ENCODE assay signal across 23 cellular contexts in the genomic region with DNA sequence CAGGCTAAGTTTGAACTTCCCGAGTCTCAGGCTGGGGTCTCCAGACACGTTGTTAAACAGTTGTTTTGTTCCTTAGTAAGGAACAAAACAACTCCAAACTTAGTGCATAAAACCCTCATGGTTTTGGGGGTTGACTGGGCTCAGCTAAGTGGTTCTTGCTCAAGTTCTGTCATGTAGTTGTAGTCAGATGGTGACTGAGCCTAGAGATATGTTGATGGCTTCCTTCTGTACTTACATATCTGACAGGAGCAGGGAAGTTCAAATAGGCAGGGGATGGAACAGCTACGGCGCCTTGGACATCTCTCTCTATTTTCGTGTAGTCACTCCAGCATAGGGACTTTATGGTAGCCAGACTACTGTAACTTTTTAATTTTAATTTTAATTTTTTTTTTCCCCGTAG. TPM values are rescaled to one million over a fixed set of nuclear protein-coding genes. Genes with fewer than 3 reads are reported as not detected.
A peak's percentile ranks its signal among the peaks of the same experiment; 100 is the strongest.
DNase-seq lines count a peak whose midpoint lies in the region; ATAC-seq, FAIRE-seq and TF ChIP-seq lines count a peak whose summit lies in the region.
"Had no signal": no experiment of that assay in that cellular context is flagged by ENCODE, and none has a peak within 500 bp of the region (broad histone marks: within the 10 kb centered on the region; RNA-seq: fewer than 3 reads in every experiment).

No MANE protein-coding gene starts in this region.

- no peaks in the 10 kb centered on the region for H3K27me3 ChIP-seq in IMR-90 (ENCODE audit: control insufficient read depth, insufficient read depth, low read length)
- no peaks in the 10 kb centered on the region for H3K27me3 ChIP-seq in bronchial epithelial cell (ENCODE audit: control insufficient read depth, insufficient read depth, low read length)
- H3K27me3 ChIP-seq in foreskin keratinocyte = no peaks in the 10 kb centered on the region

- no peak overlapping the region for H4K5ac ChIP-seq in IMR-90 (ENCODE audit: low read depth, low read length)

- H3K79me1 ChIP-seq in IMR-90 (ENCODE audit: low read depth in 1 of 2, low read length in 2 of 2) = peaks cover 29 to 74% of the 10 kb centered on the region in 2 experiments

- no peak overlapping the region for H2BK5ac ChIP-seq in IMR-90 (ENCODE audit: low read depth, low read length, poor library complexity, severe bottlenecking)

- no peak for FAIRE-seq in bronchial epithelial cell (lab: Jason Lieb, UNC)
- FAIRE-seq: A549, G401.6, GM12892 had no signal

- H3K27ac ChIP-seq in IMR-90 (ENCODE audit: insufficient read depth, low read length) = no peak overlapping the region
- no peak overlapping the region for H3K27ac ChIP-seq in foreskin keratinocyte
- H3K27ac ChIP-seq: A549, PC-9 had no signal

- ATAC-seq in IMR-90 (ENCODE audit: low read depth) = no peak
- ATAC-seq in foreskin keratinocyte = peak; percentile 65
- no peak for ATAC-seq in GM19035 (IDR thresholded peaks at IDR 0.05; ENCODE audit: unreplicated experiment)
- no peak for ATAC-seq in HG03039 (IDR thresholded peaks at IDR 0.05; ENCODE audit: unreplicated experiment)
- ATAC-seq: Right ventricle myocardium inferior, SK-N-SH treated with all-trans-retinoic acid at 6 μM for 48 hours had no signal

- H3K36me3 ChIP-seq in IMR-90 (ENCODE audit: control insufficient read depth, insufficient read depth, low read length) (no peaks in the 10 kb centered on the region), bronchial epithelial cell (ENCODE audit: control insufficient read depth, insufficient read depth, low read length) (no peaks in the 10 kb centered on the region)

- no peak overlapping the region for H3K9ac ChIP-seq in IMR-90 (ENCODE audit: low read depth, low read length)

- no peak overlapping the region for H2AFZ ChIP-seq in IMR-90 (replicated peaks; ENCODE audit: low read length, poor library complexity)
- H2AFZ ChIP-seq: PC-9 had no signal

- H4K8ac ChIP-seq in IMR-90 (ENCODE audit: low read depth in 2 of 2, low read length in 2 of 2) = peak overlapping the region in 1 of 2 experiments; percentile 24; a peak in 1 of 4 replicates

- H3K23ac ChIP-seq in IMR-90 (ENCODE audit: low read depth, low read length) = no peak overlapping the region

- H2AK9ac ChIP-seq in IMR-90 (replicated peaks; ENCODE audit: low read depth, low read length, poor library complexity) = no peak overlapping the region

- WGBS in IMR-90 (ENCODE audit: extremely low coverage in 2 of 2, insufficient read length in 1 of 2), 2 experiments = no CpG with 5 or more reads among the region's 6 CpGs

- intact Hi-C loops in IMR-90 (cut with micrococcal nuclease) = no loop called here

- DNase-seq in AG10803 (ENCODE audit: low read depth) (peak; percentile 29), IMR-90 (peak; percentile 42), bronchial epithelial cell (ENCODE audit: low read depth) (peak; percentile 73), foreskin keratinocyte (peak; percentile 32 to 68), NCI-H1105 (lab: John Stamatoyannopoulos, UW) (no peak), NCI-H2196 treated with DMSO at 0.1 percent for 48 hours (lab: John Stamatoyannopoulos, UW; ENCODE audit: unreplicated experiment) (no peak)
- DNase-seq: AML-193, DMS53, GOT3, Kasumi-1, MV-4-11, NCI-H146, NCI-H2081 treated with DMSO at 0.1 percent for 48 hours, NCI-H345, PC-9 had no signal

- no peak overlapping the region; the same call in 1 of the 2 replicates for H3K14ac ChIP-seq in IMR-90 (replicated peaks; ENCODE audit: low read depth, low read length)

- no peak for TF ChIP-seq POLR2A in IMR-90 (IDR thresholded peaks at IDR 0.05; ENCODE audit: low read depth, low read length)

- peaks cover 3% of the 10 kb centered on the region; the same call in 1 of the 2 replicates for H3K4me1 ChIP-seq in IMR-90 (ENCODE audit: control insufficient read depth, insufficient read depth, low read length)
- H3K4me1 ChIP-seq in foreskin keratinocyte = peaks cover 22% of the 10 kb centered on the region

- H3K4me3 ChIP-seq in AG10803 (ENCODE audit: low read length) (no peak overlapping the region), IMR-90 (ENCODE audit: insufficient read depth, low read depth, low read length) (no peak overlapping the region), bronchial epithelial cell (ENCODE audit: low read depth, low read length) (no peak overlapping the region)
- H3K4me3 ChIP-seq: A549, PC-9 had no signal

- H3K18ac ChIP-seq in IMR-90 (ENCODE audit: low read depth, low read length) = no peak overlapping the region

- POLR2A ChIA-PET in IMR-90 (lab: Charles Lee; ENCODE audit: unreplicated experiment) = no interaction called here

- TF ChIP-seq CTCF in AG10803 (conservative IDR thresholded peaks at IDR 0.05; ENCODE audit: low read length) = no peak
- no peak for TF ChIP-seq CTCF in IMR-90 (conservative IDR thresholded peaks at IDR 0.05; ENCODE audit: low read depth, low read length)
- no peak for TF ChIP-seq CTCF in bronchial epithelial cell (IDR thresholded peaks at IDR 0.05; ENCODE audit: insufficient read depth, low read length, severe bottlenecking)
- TF ChIP-seq CTCF in foreskin keratinocyte (conservative IDR thresholded peaks at IDR 0.05) = no peak

- no peak overlapping the region for H2BK120ac ChIP-seq in IMR-90 (ENCODE audit: low read depth, low read length)

- H3K56ac ChIP-seq in IMR-90 (ENCODE audit: extremely low read depth, insufficient read depth, low read length) = no peak overlapping the region

- H2BK15ac ChIP-seq in IMR-90 (ENCODE audit: low read depth, low read length) = no peak overlapping the region

- no TSS peak for BruUV-seq in IMR-90 (replicated peaks; lab: Mats Ljungman, UMichigan)

- in situ Hi-C loops in IMR-90 (cut with MboI; ENCODE audit: low sequenced_read_pairs) = no loop called here

- no peak overlapping the region for H2AK5ac ChIP-seq in IMR-90 (ENCODE audit: low read depth, low read length)

- dilution Hi-C loops in IMR-90 (cut with HindIII; ENCODE audit: low sequenced_read_pairs, unreplicated experiment) = no loop called here

- H3K9me3 ChIP-seq in IMR-90 (ENCODE audit: control insufficient read depth, insufficient read depth, low read length) = no peaks in the 10 kb centered on the region
- H3K9me3 ChIP-seq: A549, Caco-2 had no signal

- H4K91ac ChIP-seq in IMR-90 (ENCODE audit: insufficient read depth, low read depth, low read length) = no peak overlapping the region

- CTCF ChIA-PET in IMR-90 (lab: Yijun Ruan, JAX) = no interaction called here

- no peak overlapping the region for H3K4me2 ChIP-seq in IMR-90 (ENCODE audit: low read depth, low read length)
- H3K4me2 ChIP-seq: A549, PC-9 had no signal

- H3K4ac ChIP-seq in IMR-90 (ENCODE audit: low read depth, low read length) = no peak overlapping the region

- peaks cover 12% of the 10 kb centered on the region for H3K9me1 ChIP-seq in IMR-90 (ENCODE audit: insufficient read depth, low read length)

- no peak overlapping the region for H2BK20ac ChIP-seq in IMR-90 (ENCODE audit: low read depth, low read length)

- TF ChIP-seq RAD21 in IMR-90 (IDR thresholded peaks at IDR 0.05; ENCODE audit: low read length) = no peak

- H4K20me1 ChIP-seq in IMR-90 (ENCODE audit: insufficient read depth, low read length) = peaks cover 19% of the 10 kb centered on the region

TF ChIP-seq in IMR-90, 13 proteins besides CTCF, POLR2A, EP300 and RAD21:
- TF ChIP-seq RFX5 (IDR thresholded peaks at IDR 0.05; ENCODE audit: low read depth, low read length) (no peak), FOS (IDR thresholded peaks at IDR 0.05; ENCODE audit: low read depth, low read length) (no peak), RCOR1 (IDR thresholded peaks at IDR 0.05; ENCODE audit: insufficient replicate concordance, low read length) (no peak), MXI1 (IDR thresholded peaks at IDR 0.05; ENCODE audit: borderline replicate concordance, low read depth, low read length) (no peak)

RNA-seq across cellular contexts. Expression of gene SPATS2, which starts 45.7 kb away (rescaled TPM):
- 44.7 and 63.3 TPM in 2 replicates for total RNA-seq in IMR-90 (2012; rRNA removed)
- polyA plus RNA-seq in IMR-90 (2012; rRNA removed) = 45.0 and 50.6 TPM in 2 replicates
- polyA plus RNA-seq in IMR-90 (2012; cell fraction: cytosol; rRNA removed) = 16.7 and 46.0 TPM in 2 replicates
- polyA plus RNA-seq in IMR-90 (2012; cell fraction: nucleus; rRNA removed; ENCODE audit: low replicate concordance) = 23.4 and 62.3 TPM in 2 replicates
- 21.3 and 33.4 TPM in 2 replicates for total RNA-seq in bronchial epithelial cell
- total RNA-seq in foreskin keratinocyte = 40.6 and 56.5 TPM in 2 replicates
- 24.8 and 30.6 TPM in 2 replicates for polyA plus RNA-seq in foreskin keratinocyte

Comparison
In these comparisons a context has a peak if more than half of its experiments do, and no peak if none do; other contexts are left out.
1. DNase-seq: peak in AG10803 (single experiment), IMR-90 (single experiment), bronchial epithelial cell (single experiment) and foreskin keratinocyte (2 of 2); none in NCI-H1105 (single experiment) and NCI-H2196 treated with DMSO at 0.1 percent for 48 hours (single experiment).